ENCODE assay signal across 1 cellular context in genomic region chr2:54457326-54458023, GRCh38.
TF ChIP-seq lines count a peak whose summit lies in the region.

No MANE protein-coding gene starts in this region.

TF ChIP-seq in HepG2, 621 proteins besides CTCF, POLR2A, EP300 and RAD21 (continued from another document and continues in another):
- peak; percentile 92 for TF ChIP-seq ZFX (CRISPR knock-in tag; IDR thresholded peaks at IDR 0.05; ENCODE audit: low read depth)
- 0 out of 2 replicates have a peak, but pooled peaks have one; percentile 43 for TF ChIP-seq HINFP (CRISPR knock-in tag; IDR thresholded peaks at IDR 0.05; ENCODE audit: low read depth)
- TF ChIP-seq PCBP2 (optimal IDR thresholded peaks at IDR 0.05; ENCODE audit: low read depth, low read length, poor library complexity, severe bottlenecking): no peak
- TF ChIP-seq ZMYM3 (CRISPR knock-in tag; IDR thresholded peaks at IDR 0.05): peak; percentile 27; the same call in 1 of the 2 replicates
- TF ChIP-seq ZNF350 (CRISPR knock-in tag; IDR thresholded peaks at IDR 0.05; ENCODE audit: borderline replicate concordance, low read depth): peak; percentile 32; the same call in 1 of the 2 replicates
- TF ChIP-seq MXD3 (CRISPR knock-in tag; IDR thresholded peaks at IDR 0.05): 0 out of 2 replicates have a peak, but pooled peaks have one; percentile 41
- no peak for TF ChIP-seq KDM6A (CRISPR knock-in tag; IDR thresholded peaks at IDR 0.05; ENCODE audit: low read depth)
- TF ChIP-seq KLF16 (CRISPR knock-in tag; IDR thresholded peaks at IDR 0.05): no peak
- no peak for TF ChIP-seq ZNF639 (CRISPR knock-in tag; conservative IDR thresholded peaks at IDR 0.05)
- TF ChIP-seq FOSL1 (CRISPR knock-in tag; IDR thresholded peaks at IDR 0.05; ENCODE audit: borderline replicate concordance): no peak
- no peak for TF ChIP-seq ZNF431 (CRISPR knock-in tag; IDR thresholded peaks at IDR 0.05; ENCODE audit: borderline replicate concordance, low read depth)
- TF ChIP-seq ZNF577 (CRISPR knock-in tag; IDR thresholded peaks at IDR 0.05; ENCODE audit: borderline replicate concordance, low read depth): no peak
- no peak for TF ChIP-seq THYN1 (CRISPR knock-in tag; IDR thresholded peaks at IDR 0.05; ENCODE audit: borderline replicate concordance, low read depth)
- peak; percentile 74; the same call in 1 of the 2 replicates for TF ChIP-seq ZSCAN25 (CRISPR knock-in tag; IDR thresholded peaks at IDR 0.05)
- no peak for TF ChIP-seq NFE2L1 (CRISPR knock-in tag; IDR thresholded peaks at IDR 0.05; ENCODE audit: borderline replicate concordance)
- peak; percentile 52; the same call in 1 of the 2 replicates for TF ChIP-seq POLR2G (IDR thresholded peaks at IDR 0.05; ENCODE audit: low read depth, low read length)
- no peak for TF ChIP-seq ZNF275 (CRISPR knock-in tag; IDR thresholded peaks at IDR 0.05; ENCODE audit: borderline replicate concordance)
- TF ChIP-seq TFE3 (CRISPR knock-in tag; IDR thresholded peaks at IDR 0.05): no peak
- 0 out of 2 replicates have a peak, but pooled peaks have one; percentile 16 for TF ChIP-seq ARHGAP35 (CRISPR knock-in tag; IDR thresholded peaks at IDR 0.05; ENCODE audit: borderline replicate concordance)
- TF ChIP-seq HDAC1 (CRISPR knock-in tag; IDR thresholded peaks at IDR 0.05): peak; percentile 38; the same call in 1 of the 2 replicates
- peak; percentile 62; the same call in 1 of the 2 replicates for TF ChIP-seq ZBTB38 (CRISPR knock-in tag; IDR thresholded peaks at IDR 0.05)
- TF ChIP-seq ZNF839 (CRISPR knock-in tag; IDR thresholded peaks at IDR 0.05; ENCODE audit: borderline replicate concordance): 0 out of 2 replicates have a peak, but pooled peaks have one; percentile 45
- TF ChIP-seq FOXC1 (CRISPR knock-in tag; IDR thresholded peaks at IDR 0.05; ENCODE audit: borderline replicate concordance): peak; percentile 77; the same call in 1 of the 2 replicates
- TF ChIP-seq MXD1 (CRISPR knock-in tag; IDR thresholded peaks at IDR 0.05): no peak
- TF ChIP-seq ZNF292 (CRISPR knock-in tag; IDR thresholded peaks at IDR 0.05; ENCODE audit: borderline replicate concordance, low read depth): peak; percentile 97
- TF ChIP-seq ZFP82 (CRISPR knock-in tag; IDR thresholded peaks at IDR 0.05; ENCODE audit: borderline replicate concordance): no peak
- TF ChIP-seq ZNF24 (IDR thresholded peaks at IDR 0.05): no peak
- no peak for TF ChIP-seq ZNF12 (CRISPR knock-in tag; IDR thresholded peaks at IDR 0.05)
- TF ChIP-seq XBP1 (CRISPR knock-in tag; IDR thresholded peaks at IDR 0.05): no peak
- TF ChIP-seq THAP11 (CRISPR knock-in tag; IDR thresholded peaks at IDR 0.05): 0 out of 2 replicates have a peak, but pooled peaks have one; percentile 29
- peak; percentile 76; the same call in 1 of the 2 replicates for TF ChIP-seq NR0B2 (CRISPR knock-in tag; IDR thresholded peaks at IDR 0.05)
- no peak for TF ChIP-seq ARID2 (CRISPR knock-in tag; IDR thresholded peaks at IDR 0.05; ENCODE audit: borderline replicate concordance)
- TF ChIP-seq ZNF329 (CRISPR knock-in tag; IDR thresholded peaks at IDR 0.05; ENCODE audit: low read depth): no peak
- peak; percentile 26; the same call in 1 of the 2 replicates for TF ChIP-seq NFKB2 (CRISPR knock-in tag; IDR thresholded peaks at IDR 0.05; ENCODE audit: borderline replicate concordance)
- no peak for TF ChIP-seq ZFP36L2 (CRISPR knock-in tag; IDR thresholded peaks at IDR 0.05)
- no peak for TF ChIP-seq CREBL2 (CRISPR knock-in tag; IDR thresholded peaks at IDR 0.05; ENCODE audit: borderline replicate concordance)
- TF ChIP-seq CEBPZ (IDR thresholded peaks at IDR 0.05; ENCODE audit: low read length): no peak
- 0 out of 2 replicates have a peak, but pooled peaks have one; percentile 33 for TF ChIP-seq ZBTB4 (CRISPR knock-in tag; IDR thresholded peaks at IDR 0.05; ENCODE audit: borderline replicate concordance)
- TF ChIP-seq ZNF282 (IDR thresholded peaks at IDR 0.05; ENCODE audit: partially characterized antibody): no peak
- TF ChIP-seq ZBTB20 (CRISPR knock-in tag; IDR thresholded peaks at IDR 0.05; ENCODE audit: borderline replicate concordance, low read depth): 0 out of 2 replicates have a peak, but pooled peaks have one; percentile 16
- TF ChIP-seq FOXP4 (CRISPR knock-in tag; IDR thresholded peaks at IDR 0.05): 0 out of 2 replicates have a peak, but pooled peaks have one; percentile 41
- no peak for TF ChIP-seq HHEX (CRISPR knock-in tag; IDR thresholded peaks at IDR 0.05)
- TF ChIP-seq TAF1 (CRISPR knock-in tag; IDR thresholded peaks at IDR 0.05): no peak; the same call in 1 of the 2 replicates
- TF ChIP-seq ZNF75D (CRISPR knock-in tag; IDR thresholded peaks at IDR 0.05; ENCODE audit: borderline replicate concordance): 0 out of 2 replicates have a peak, but pooled peaks have one; percentile 26
- no peak for TF ChIP-seq RORA (CRISPR knock-in tag; IDR thresholded peaks at IDR 0.05)
- peak; percentile 54 for TF ChIP-seq SPEN (CRISPR knock-in tag; IDR thresholded peaks at IDR 0.05; ENCODE audit: low read depth)
- TF ChIP-seq ZFP37 (CRISPR knock-in tag; IDR thresholded peaks at IDR 0.05; ENCODE audit: borderline replicate concordance): peak; percentile 77; the same call in 1 of the 2 replicates
- TF ChIP-seq ZNF619 (CRISPR knock-in tag; IDR thresholded peaks at IDR 0.05): peak; percentile 78; the same call in 1 of the 2 replicates
